Comparison of ENCODE assay signal across 8 cellular contexts in the genomic region with DNA sequence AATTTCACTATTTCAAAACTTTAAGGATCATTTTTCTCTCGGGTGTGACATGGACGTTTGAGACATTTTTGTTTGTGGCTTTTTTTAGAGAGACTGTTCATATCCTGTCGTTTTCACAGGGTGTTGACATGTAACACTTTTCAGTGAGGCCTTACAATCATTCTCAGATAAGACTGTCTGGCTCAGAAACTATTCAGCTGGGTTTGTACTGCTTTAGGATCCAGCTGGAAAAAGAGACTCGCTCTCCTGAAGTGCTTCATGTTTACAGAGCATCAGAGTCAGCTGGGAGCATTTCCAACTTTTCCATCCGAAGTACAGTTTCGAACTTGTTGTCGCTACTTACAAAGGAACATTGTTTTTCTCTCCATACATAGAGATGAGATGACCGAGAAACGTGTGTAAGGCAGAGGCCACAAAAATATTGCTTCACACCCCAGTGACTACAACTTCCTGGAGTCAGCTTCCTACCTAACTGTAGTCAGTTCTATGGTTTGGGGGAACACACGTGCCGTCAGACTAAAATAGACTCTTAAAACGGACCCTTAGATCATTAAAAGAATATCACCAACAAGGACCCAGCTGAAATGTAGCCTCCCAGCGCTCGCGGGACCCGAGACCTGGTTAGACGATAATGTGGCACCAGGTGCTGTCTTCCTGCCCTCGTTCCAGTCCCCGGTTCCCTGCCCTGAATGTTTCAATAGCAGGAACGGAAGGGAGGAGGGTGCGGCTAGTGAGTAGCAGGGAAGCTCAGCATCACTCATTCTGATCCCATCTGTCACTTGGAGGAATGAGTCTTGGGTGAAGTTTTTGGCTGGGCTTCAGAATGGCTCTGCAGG.
DNase-seq lines count a peak whose midpoint lies in the region; ATAC-seq, FAIRE-seq and TF ChIP-seq lines count a peak whose summit lies in the region.

No MANE protein-coding gene starts in this region.

- no peak for FAIRE-seq in H54 (lab: Jason Lieb, UNC)

- ATAC-seq in HG03521 (IDR thresholded peaks at IDR 0.05; ENCODE audit: unreplicated experiment) (peak; percentile 14), heart left ventricle (peak; percentile 84 to 90 (median 88))

- no peaks in the 10 kb centered on the region for H3K9me3 ChIP-seq in heart left ventricle

- intact Hi-C loops in heart left ventricle (cut with DNase I), result no loop called here

- H3K27me3 ChIP-seq in heart left ventricle, result no peaks in the 10 kb centered on the region

- DNase-seq in activated gamma-delta T cell treated with Interleukin-2 at 50 U/mL for 16 hours, result peak; percentile 29
- DNase-seq in activated gamma-delta T cell (lab: John Stamatoyannopoulos, UW), result no peak
- peak; percentile 61 to 62 for DNase-seq in activated T-cell treated with anti-CD3 and anti-CD28 coated beads, Interleukin-2, amount 50 U/mL, for 48 hours
- peak in 4 of 5 donors; percentile 42 to 65 (median 58) for DNase-seq in heart left ventricle
- DNase-seq in stimulated activated CD4-positive, alpha-beta T cell treated with anti-CD3 and anti-CD28 coated beads, Interleukin-4, amount 100 ng/mL, for 24 hours, result peak; percentile 30
- no peak for DNase-seq in effector CD8-positive, alpha-beta T cell (lab: John Stamatoyannopoulos, UW)
- no peak for DNase-seq in H54 (ENCODE audit: insufficient read length, low spot score)

- peaks cover 0 to 90% (median 33%) of the 10 kb centered on the region in 12 donors for H3K4me1 ChIP-seq in heart left ventricle

- peak overlapping the region in 9 of 12 donors; percentile 16 to 70 (median 35) for H3K4me3 ChIP-seq in heart left ventricle

- peaks cover 0 to 28% (median 11%) of the 10 kb centered on the region in 9 donors for H3K36me3 ChIP-seq in heart left ventricle

- H3K27ac ChIP-seq in heart left ventricle, result peak overlapping the region; percentile 34 to 96 (median 74)

- TF ChIP-seq POLR2A in heart left ventricle (IDR thresholded peaks at IDR 0.05) (no peak), H54 (IDR thresholded peaks at IDR 0.05; ENCODE audit: low read depth, low read length) (no peak)

- 10 to 27% (median 20%) methylated on average over 18 to 21 of the region's 21 CpGs for WGBS in heart left ventricle, 4 donors

- TF ChIP-seq CTCF in heart left ventricle (IDR thresholded peaks at IDR 0.05), result no peak

Comparison
In these comparisons a context has a peak if more than half of its experiments do, and no peak if none do; other contexts are left out.
1. DNase-seq: peak in activated gamma-delta T cell treated with Interleukin-2 at 50 U/mL for 16 hours (single experiment), activated T-cell treated with anti-CD3 and anti-CD28 coated beads, Interleukin-2, amount 50 U/mL, for 48 hours (2 of 2), heart left ventricle (4 of 5) and stimulated activated CD4-positive, alpha-beta T cell treated with anti-CD3 and anti-CD28 coated beads, Interleukin-4, amount 100 ng/mL, for 24 hours (single experiment); none in activated gamma-delta T cell (single experiment), effector CD8-positive, alpha-beta T cell (single experiment) and H54 (single experiment).